Comparison of ENCODE assay signal across 31 cellular contexts in genomic region chr17:43979011-43979410, GRCh38. TPM values are rescaled to one million over a fixed set of nuclear protein-coding genes. Genes with fewer than 3 reads are reported as not detected.
"Had no signal": no experiment of that assay in that cellular context is flagged by ENCODE, and none has a peak within 500 bp of the region (broad histone marks: within the 10 kb centered on the region; RNA-seq: fewer than 3 reads in every experiment).

No MANE protein-coding gene starts in this region.

- H3K4me3 ChIP-seq: Peyer's patch had no signal

- H3K27me3 ChIP-seq: Peyer's patch had no signal

- H3K9ac ChIP-seq: KMS-11 had no signal

- H3K36me3 ChIP-seq: Peyer's patch had no signal

- FAIRE-seq: TTC549 had no signal

- H3K9me3 ChIP-seq: Peyer's patch had no signal

- DNase-seq: activated B cell treated with CpG ODN at 0.5 μM for 24 hours; activated CD4-positive, alpha-beta T cell treated with anti-CD3 and anti-CD28 coated beads for 1 hour; activated CD4-positive, alpha-beta T cell treated with anti-CD3 and anti-CD28 coated beads, Interleukin-2, amount 10 ng/mL, durations not matched to agents 24 days and 14 days; activated CD4-positive, alpha-beta T cell treated with anti-CD3 and anti-CD28 coated beads, Interleukin-2, amount 50 U/mL, for 48 hours; activated CD8-positive, alpha-beta memory T cell treated with anti-CD3 and anti-CD28 coated beads for 24 hours; activated gamma-delta T cell; activated naive CD4-positive, alpha-beta T cell treated with anti-CD3 and anti-CD28 coated beads for 36 hours; activated T-cell treated with anti-CD3 and anti-CD28 coated beads for 4 hours; activated T-cell treated with anti-CD3 and anti-CD28 coated beads, Interleukin-2, amount 50 U/mL, for 48 hours; anterior cingulate cortex; cerebellar nuclear complex; MV-4-11; NCI-H1092 treated with DMSO at 0.1 percent for 48 hours; NCI-H1417 treated with DMSO at 0.1 percent for 48 hours; NCI-H1694 treated with DMSO at 0.1 percent for 48 hours; NCI-H2029 treated with DMSO at 0.1 percent for 48 hours; NCI-H510A treated with DMSO at 0.1 percent for 48 hours; NCI-H69; NK-92 treated with Interleukin-12 subunit alpha and Interleukin-12 subunit beta, amount 100 ng/mL, for 24 hours; Peyer's patch; SHP77 treated with DMSO at 0.1 percent for 48 hours; T-cell; T-helper 2 cell; T1000 had no signal

- H3K27ac ChIP-seq: KMS-11, Peyer's patch had no signal

RNA-seq across cellular contexts. Expression of gene PYY, which starts 25.3 kb away (rescaled TPM):
- total RNA-seq: activated B cell treated with CpG ODN at 0.5 μM for 24 hours; activated CD4-positive, alpha-beta T cell treated with anti-CD3 and anti-CD28 coated beads, Interleukin-2, amount 10 ng/mL, durations not matched to agents 24 days and 14 days; activated naive CD4-positive, alpha-beta T cell treated with anti-CD3 and anti-CD28 coated beads for 36 hours; activated T-helper 17 cell treated with anti-CD3 and anti-CD28 coated beads, Interleukin-2, amount 50 U/mL, for 72 hours; cardiac septum; MCF 10A; SK-MEL-5; T-cell had no signal
- polyA plus RNA-seq: adipose tissue had no signal

RNA-seq across cellular contexts. Expression of gene PPY, which starts 36.7 kb away (rescaled TPM):
- total RNA-seq: activated B cell treated with CpG ODN at 0.5 μM for 24 hours; activated CD4-positive, alpha-beta T cell treated with anti-CD3 and anti-CD28 coated beads, Interleukin-2, amount 10 ng/mL, durations not matched to agents 24 days and 14 days; activated naive CD4-positive, alpha-beta T cell treated with anti-CD3 and anti-CD28 coated beads for 36 hours; cardiac septum; MCF 10A; Peyer's patch; SK-MEL-5; T-cell had no signal
